In genomic region chr6:130365166-130366010, GRCh38 we compare ENCODE assay signal across 1 cellular context.
TF ChIP-seq lines count a peak whose summit lies in the region.

No MANE protein-coding gene starts in this region.

TF ChIP-seq in H1, 55 proteins besides CTCF, POLR2A, EP300 and RAD21 (continued from another document):
- TF ChIP-seq MAFK (IDR thresholded peaks at IDR 0.05; ENCODE audit: low read depth, low read length) (no peak), GABPA (IDR thresholded peaks at IDR 0.05; ENCODE audit: borderline replicate concordance, insufficient read depth, low read length) (no peak), SRF (IDR thresholded peaks at IDR 0.05; ENCODE audit: low read depth, low read length) (no peak), SP4 (IDR thresholded peaks at IDR 0.05; ENCODE audit: low read length) (no peak), ATF3 (IDR thresholded peaks at IDR 0.05; ENCODE audit: insufficient read depth, low read depth, low read length) (peak; percentile 36; the same call in 1 of the 2 replicates), HDAC2 (IDR thresholded peaks at IDR 0.05; ENCODE audit: borderline replicate concordance in 1 of 2, low read depth in 2 of 2, low read length in 2 of 2) (0 out of 4 replicates have a peak, but pooled peaks of 1 of the 2 experiments have one; percentile 58), CBX5 (IDR thresholded peaks at IDR 0.05; ENCODE audit: low read depth, low read length) (no peak), HDAC6 (IDR thresholded peaks at IDR 0.05; ENCODE audit: low read depth, low read length) (no peak), E2F6 (IDR thresholded peaks at IDR 0.05) (peak; percentile 63), FOSL1 (IDR thresholded peaks at IDR 0.05; ENCODE audit: insufficient read depth, low read depth, low read length) (no peak), GTF2F1 (IDR thresholded peaks at IDR 0.05; ENCODE audit: borderline replicate concordance, low read depth, low read length) (no peak), BACH1 (IDR thresholded peaks at IDR 0.05; ENCODE audit: low read length) (0 out of 2 replicates have a peak, but pooled peaks have one; percentile 26), TBP (IDR thresholded peaks at IDR 0.05; ENCODE audit: low read depth, low read length) (no peak; the same call in 1 of the 2 replicates)
TF ChIP-seq in H1: peak in this region for 12.
